ENCODE assay signal across 8 cellular contexts in the genomic region with DNA sequence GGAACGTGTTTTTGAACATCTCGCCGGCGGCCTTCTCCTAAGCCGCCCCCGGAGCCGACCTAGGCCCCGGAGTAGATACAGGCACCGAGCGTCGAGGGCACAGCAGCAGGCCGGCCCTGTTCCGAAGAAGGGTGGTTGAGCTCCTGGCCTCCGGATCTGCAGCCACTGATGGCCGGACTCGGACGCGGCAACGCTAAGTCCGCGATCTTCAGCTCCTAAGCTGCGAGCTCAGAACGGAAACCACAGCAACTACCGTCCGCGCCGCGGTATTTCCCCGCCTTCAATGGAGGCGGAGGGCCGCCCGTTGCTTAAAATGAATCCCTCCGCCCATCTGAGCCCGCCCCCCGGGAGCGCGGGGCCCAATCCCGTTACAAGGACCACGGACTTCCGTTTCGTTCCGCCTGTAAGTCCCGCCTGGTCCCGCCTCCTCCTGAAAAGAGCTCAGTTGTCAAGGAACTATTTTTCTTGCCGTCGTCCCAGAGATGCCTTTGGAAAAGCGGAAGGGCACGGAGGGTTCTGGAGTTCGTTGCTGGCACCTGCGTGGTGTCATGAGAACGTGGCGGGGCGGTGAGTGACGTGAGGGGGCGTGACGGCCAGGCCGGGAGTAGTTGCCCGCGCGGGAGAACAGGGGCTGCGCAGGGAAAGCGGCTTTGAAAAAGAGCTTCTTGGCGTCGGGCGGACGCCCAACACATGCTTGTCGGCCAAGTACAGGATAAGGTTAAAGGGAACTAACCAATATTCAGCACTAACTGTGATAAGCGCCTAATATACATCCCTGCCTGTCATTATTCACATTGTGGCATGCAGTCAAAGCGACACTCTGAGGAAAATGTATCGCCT. TPM values are rescaled to one million over a fixed set of nuclear protein-coding genes. Genes with fewer than 3 reads are reported as not detected.
DNase-seq lines count a peak whose midpoint lies in the region; ATAC-seq and TF ChIP-seq lines count a peak whose summit lies in the region.

A gene (minus strand): TSS at position 285 of the 840 bp plus-strand sequence. CDS start 266 bp downstream, at position 19.

- DNase-seq in CD14-positive monocyte (ENCODE audit: low spot score) (peak; percentile 99), NCI-H82 (lab: John Stamatoyannopoulos, UW) (peak; percentile 100), dermis blood vessel endothelial cell (peak; percentile 100), left lung (peak; percentile 98)
- DNase-seq in activated CD4-positive, alpha-beta T cell treated with anti-CD3 and anti-CD28 coated beads, Interleukin-2, amount 50 U/mL, for 48 hours: peak; percentile 97
- peak; percentile 90 to 92 for DNase-seq in stimulated activated CD4-positive, alpha-beta T cell treated with anti-CD3 and anti-CD28 coated beads, Interleukin-2, amount 100 ng/mL, for 48 hours

- peaks cover 32% of the 10 kb centered on the region for H3K4me1 Mint-ChIP-seq in CD14-positive monocyte

- TF ChIP-seq CTCF in CD14-positive monocyte (IDR thresholded peaks at IDR 0.05) (no peak), left lung (IDR thresholded peaks at IDR 0.05) (no peak)

- H3K27me3 Mint-ChIP-seq in CD14-positive monocyte (ENCODE audit: low read depth in 3 of 3): no peaks in the 10 kb centered on the region

- H3K36me3 Mint-ChIP-seq in CD14-positive monocyte: no peaks in the 10 kb centered on the region

- no peaks in the 10 kb centered on the region for H3K36me3 ChIP-seq in left lung

- ATAC-seq in GM19397 (IDR thresholded peaks at IDR 0.05; ENCODE audit: unreplicated experiment) (peak; percentile 89), HG03571 (IDR thresholded peaks at IDR 0.05; ENCODE audit: unreplicated experiment) (peak; percentile 69), left lung (peak; percentile 97)

- H3K9me3 ChIP-seq in left lung: no peaks in the 10 kb centered on the region

- H3K4me1 ChIP-seq in left lung: peaks cover 21 to 40% of the 10 kb centered on the region in 2 donors

- H3K4me3 ChIP-seq in left lung: peak within 1 kb of the TSS; percentile 81 to 86

- peaks cover 0 to 3% (median 0%) of the 10 kb centered on the region in 7 donors for H3K9me3 Mint-ChIP-seq in CD14-positive monocyte

- H3K27ac Mint-ChIP-seq in CD14-positive monocyte: peak within 1 kb of the TSS; percentile 84 to 96 (median 91)

- intact Hi-C loops in CD14-positive monocyte (cut with micrococcal nuclease): loop anchor here (10.0 kb wide), 2 partner anchors 115 to 395 kb away; a partner anchor contains a TSS
- intact Hi-C loops in left lung (cut with DNase I): loop anchor here in 1 of 2 donors (10.0 kb wide), 1 partner anchor 105 kb away; a partner anchor contains a TSS

- H3K27ac ChIP-seq in left lung: peak within 1 kb of the TSS; percentile 85 to 90

- H3K27me3 ChIP-seq in left lung: no peaks in the 10 kb centered on the region

- peak within 1 kb of the TSS; percentile 87 to 95 for H3K4me3 Mint-ChIP-seq in CD14-positive monocyte

RNA-seq across cellular contexts. Expression of the gene that starts here (rescaled TPM):
- polyA plus RNA-seq in CD14-positive monocyte: 10 to 100 TPM; 17.3 to 18.8 TPM
- 57.9 and 82.7 TPM in 2 replicates for total RNA-seq in dermis blood vessel endothelial cell
- total RNA-seq in left lung: 10 to 100 TPM; 26.0 to 27.6 TPM

Comparison
In these comparisons a context has a peak if more than half of its experiments do, and no peak if none do; other contexts are left out.
1. Peak in every context shown above with its lines: DNase-seq, ATAC-seq, H3K4me3 ChIP-seq and H3K27ac ChIP-seq.